Comparison of ENCODE assay signal across 1 cellular context in the genomic region with DNA sequence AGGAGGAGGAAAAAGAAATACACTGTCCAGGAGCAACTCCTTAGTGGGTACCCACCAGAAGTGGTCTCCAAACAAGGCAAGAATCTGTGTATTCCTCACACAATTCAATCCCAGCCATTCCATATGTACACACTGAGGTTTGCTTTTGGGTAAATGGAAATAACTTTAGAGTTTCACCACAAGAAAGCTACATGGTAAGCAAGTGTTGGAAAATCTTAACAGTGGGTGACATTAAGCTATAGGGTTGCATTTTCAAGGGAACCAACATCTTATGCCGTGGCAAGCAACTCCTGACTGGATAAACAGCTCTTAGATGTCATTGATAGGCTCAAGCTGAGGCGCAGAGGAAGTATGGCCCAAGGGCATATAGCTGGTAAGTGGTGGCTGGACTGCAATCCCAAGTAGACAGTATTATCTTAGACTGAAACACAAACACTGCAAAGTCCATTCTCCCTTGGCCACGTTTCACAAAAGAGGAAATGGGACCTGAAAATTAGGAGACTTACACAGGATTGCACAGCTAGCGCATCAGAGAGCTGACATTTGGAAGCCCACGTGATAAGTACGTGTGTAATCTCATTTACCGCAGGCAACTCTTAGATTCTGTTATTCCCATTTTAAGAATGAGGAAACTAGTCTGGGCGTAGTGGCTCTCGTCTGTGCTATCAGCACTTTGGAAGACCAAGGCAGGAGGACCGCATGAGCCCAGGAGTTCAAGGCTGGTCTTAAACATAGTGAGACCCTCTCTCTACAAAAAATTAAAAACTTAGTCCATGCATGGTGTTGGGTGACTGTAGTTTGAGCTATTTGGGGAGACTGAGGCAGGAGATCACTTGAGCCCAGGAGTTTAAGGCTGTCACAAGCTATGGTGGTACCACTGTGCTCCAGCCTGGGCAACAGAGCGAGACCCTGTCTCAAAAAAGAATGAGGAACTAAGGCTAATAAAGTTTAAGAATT.
TF ChIP-seq lines count a peak whose summit lies in the region.

No MANE protein-coding gene starts in this region.

TF ChIP-seq in K562, 482 proteins besides CTCF, POLR2A, EP300 and RAD21 (continues in another document):
- TF ChIP-seq, protein P1, sequence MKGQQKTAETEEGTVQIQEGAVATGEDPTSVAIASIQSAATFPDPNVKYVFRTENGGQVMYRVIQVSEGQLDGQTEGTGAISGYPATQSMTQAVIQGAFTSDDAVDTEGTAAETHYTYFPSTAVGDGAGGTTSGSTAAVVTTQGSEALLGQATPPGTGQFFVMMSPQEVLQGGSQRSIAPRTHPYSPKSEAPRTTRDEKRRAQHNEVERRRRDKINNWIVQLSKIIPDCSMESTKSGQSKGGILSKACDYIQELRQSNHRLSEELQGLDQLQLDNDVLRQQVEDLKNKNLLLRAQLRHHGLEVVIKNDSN (CRISPR knock-in tag; IDR thresholded peaks at IDR 0.05), result peak; percentile 96
- TF ChIP-seq, protein P2, sequence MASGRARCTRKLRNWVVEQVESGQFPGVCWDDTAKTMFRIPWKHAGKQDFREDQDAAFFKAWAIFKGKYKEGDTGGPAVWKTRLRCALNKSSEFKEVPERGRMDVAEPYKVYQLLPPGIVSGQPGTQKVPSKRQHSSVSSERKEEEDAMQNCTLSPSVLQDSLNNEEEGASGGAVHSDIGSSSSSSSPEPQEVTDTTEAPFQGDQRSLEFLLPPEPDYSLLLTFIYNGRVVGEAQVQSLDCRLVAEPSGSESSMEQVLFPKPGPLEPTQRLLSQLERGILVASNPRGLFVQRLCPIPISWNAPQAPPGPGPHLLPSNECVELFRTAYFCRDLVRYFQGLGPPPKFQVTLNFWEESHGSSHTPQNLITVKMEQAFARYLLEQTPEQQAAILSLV (tag; IDR thresholded peaks at IDR 0.05), result peak; percentile 29; the same call in 1 of the 2 replicates
- TF ChIP-seq YY1 (IDR thresholded peaks at IDR 0.05; ENCODE audit: borderline replicate concordance in 1 of 3, control insufficient read depth in 1 of 3, extremely low read depth in 1 of 3, insufficient read depth in 3 of 3, insufficient read length in 1 of 3, insufficient replicate concordance in 2 of 3, low read depth in 1 of 3, low read length in 2 of 3) (peak in 1 of 3 experiments; percentile 54), PHB (CRISPR knock-in tag; IDR thresholded peaks at IDR 0.05) (no peak), GTF2F1 (IDR thresholded peaks at IDR 0.05; ENCODE audit: low read depth, low read length) (0 out of 2 replicates have a peak, but pooled peaks have one; percentile 49), CBX3 (IDR thresholded peaks at IDR 0.05; ENCODE audit: borderline replicate concordance in 1 of 2, low read length in 2 of 2) (peak in 1 of 2 experiments; percentile 28; a peak in 1 of 3 replicates), SMAD3 (CRISPR knock-in tag; conservative IDR thresholded peaks at IDR 0.05) (no peak; the same call in 1 of the 2 replicates), CBX1 (IDR thresholded peaks at IDR 0.05; ENCODE audit: low read depth) (no peak), TRIM24 (IDR thresholded peaks at IDR 0.05) (peak in 1 of 2 experiments; percentile 47; a peak in 1 of 4 replicates), SMARCA4 (IDR thresholded peaks at IDR 0.05) (peak; percentile 80), KDM5B (IDR thresholded peaks at IDR 0.05; ENCODE audit: insufficient replicate concordance, low read depth, low read length) (no peak), ZNF436 (CRISPR knock-in tag; IDR thresholded peaks at IDR 0.05) (no peak), EWSR1 (IDR thresholded peaks at IDR 0.05; ENCODE audit: borderline replicate concordance, low read depth, partially characterized antibody) (no peak), SIX5 (IDR thresholded peaks at IDR 0.05; ENCODE audit: borderline replicate concordance in 1 of 2, insufficient read depth in 1 of 2, low read depth in 1 of 2, low read length in 2 of 2) (no peak), ESRRA (IDR thresholded peaks at IDR 0.05; ENCODE audit: borderline replicate concordance, low read depth) (peak; percentile 80), NR2C1 (IDR thresholded peaks at IDR 0.05) (no peak), NR2C1 (tag; IDR thresholded peaks at IDR 0.05) (peak; percentile 33; the same call in 1 of the 2 replicates), RFX1 (IDR thresholded peaks at IDR 0.05) (no peak), BACH1 (tag; IDR thresholded peaks at IDR 0.05) (peak; percentile 75; the same call in 1 of the 2 replicates), NR2C2 (CRISPR knock-in tag; IDR thresholded peaks at IDR 0.05) (no peak), NR2C2 (tag; IDR thresholded peaks at IDR 0.05) (peak; percentile 55; the same call in 1 of the 2 replicates), HDAC8 (tag; IDR thresholded peaks at IDR 0.05) (peak; percentile 76; the same call in 1 of the 2 replicates), ELF1 (tag; IDR thresholded peaks at IDR 0.05) (0 out of 2 replicates have a peak, but pooled peaks have one; percentile 20), TBL1XR1 (IDR thresholded peaks at IDR 0.05; ENCODE audit: low read length in 2 of 2) (peak in 1 of 2 experiments; percentile 54; a peak in 1 of 4 replicates), CEBPG (CRISPR knock-in tag; IDR thresholded peaks at IDR 0.05) (peak; percentile 99), CEBPG (tag; conservative IDR thresholded peaks at IDR 0.05 in 1 of 2, IDR thresholded peaks at IDR 0.05 in 1 of 2) (peak; percentile 70 to 97), ZFP30 (CRISPR knock-in tag; IDR thresholded peaks at IDR 0.05; ENCODE audit: borderline replicate concordance) (0 out of 2 replicates have a peak, but pooled peaks have one; percentile 15), KDM1A (IDR thresholded peaks at IDR 0.05) (peak in 1 of 2 experiments; percentile 8; a peak in 1 of 4 replicates), CTBP1 (IDR thresholded peaks at IDR 0.05; ENCODE audit: borderline replicate concordance) (peak; percentile 89), HDAC3 (IDR thresholded peaks at IDR 0.05; ENCODE audit: borderline replicate concordance, partially characterized antibody) (peak; percentile 7), RCOR1 (IDR thresholded peaks at IDR 0.05; ENCODE audit: borderline replicate concordance in 1 of 2, low read depth in 2 of 2, low read length in 2 of 2) (peak in 1 of 2 experiments; percentile 63; a peak in 2 of 4 replicates), ZNF696 (CRISPR knock-in tag; conservative IDR thresholded peaks at IDR 0.05) (no peak), ZNF175 (CRISPR knock-in tag; IDR thresholded peaks at IDR 0.05; ENCODE audit: low read depth) (peak; percentile 79), NRF1 (conservative IDR thresholded peaks at IDR 0.05 in 1 of 2, IDR thresholded peaks at IDR 0.05 in 1 of 2) (peak; percentile 81 to 85), FOXA3 (CRISPR knock-in tag; conservative IDR thresholded peaks at IDR 0.05 in 1 of 2, IDR thresholded peaks at IDR 0.05 in 1 of 2) (peak in 1 of 2 experiments; percentile 24; a peak in 1 of 4 replicates), TCF3 (CRISPR knock-in tag; IDR thresholded peaks at IDR 0.05) (peak; percentile 53; the same call in 1 of the 2 replicates), TEAD2 (tag; IDR thresholded peaks at IDR 0.05) (no peak), SOX6 (IDR thresholded peaks at IDR 0.05) (peak; percentile 85; the same call in 1 of the 2 replicates)
- TF ChIP-seq, protein P3, sequence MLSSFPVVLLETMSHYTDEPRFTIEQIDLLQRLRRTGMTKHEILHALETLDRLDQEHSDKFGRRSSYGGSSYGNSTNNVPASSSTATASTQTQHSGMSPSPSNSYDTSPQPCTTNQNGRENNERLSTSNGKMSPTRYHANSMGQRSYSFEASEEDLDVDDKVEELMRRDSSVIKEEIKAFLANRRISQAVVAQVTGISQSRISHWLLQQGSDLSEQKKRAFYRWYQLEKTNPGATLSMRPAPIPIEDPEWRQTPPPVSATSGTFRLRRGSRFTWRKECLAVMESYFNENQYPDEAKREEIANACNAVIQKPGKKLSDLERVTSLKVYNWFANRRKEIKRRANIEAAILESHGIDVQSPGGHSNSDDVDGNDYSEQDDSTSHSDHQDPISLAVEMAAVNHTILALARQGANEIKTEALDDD (IDR thresholded peaks at IDR 0.05), result peak; percentile 78
- TF ChIP-seq, protein P4, sequence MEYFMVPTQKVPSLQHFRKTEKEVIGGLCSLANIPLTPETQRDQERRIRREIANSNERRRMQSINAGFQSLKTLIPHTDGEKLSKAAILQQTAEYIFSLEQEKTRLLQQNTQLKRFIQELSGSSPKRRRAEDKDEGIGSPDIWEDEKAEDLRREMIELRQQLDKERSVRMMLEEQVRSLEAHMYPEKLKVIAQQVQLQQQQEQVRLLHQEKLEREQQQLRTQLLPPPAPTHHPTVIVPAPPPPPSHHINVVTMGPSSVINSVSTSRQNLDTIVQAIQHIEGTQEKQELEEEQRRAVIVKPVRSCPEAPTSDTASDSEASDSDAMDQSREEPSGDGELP (CRISPR knock-in tag; IDR thresholded peaks at IDR 0.05; ENCODE audit: borderline replicate concordance), result no peak
- TF ChIP-seq, protein P5, sequence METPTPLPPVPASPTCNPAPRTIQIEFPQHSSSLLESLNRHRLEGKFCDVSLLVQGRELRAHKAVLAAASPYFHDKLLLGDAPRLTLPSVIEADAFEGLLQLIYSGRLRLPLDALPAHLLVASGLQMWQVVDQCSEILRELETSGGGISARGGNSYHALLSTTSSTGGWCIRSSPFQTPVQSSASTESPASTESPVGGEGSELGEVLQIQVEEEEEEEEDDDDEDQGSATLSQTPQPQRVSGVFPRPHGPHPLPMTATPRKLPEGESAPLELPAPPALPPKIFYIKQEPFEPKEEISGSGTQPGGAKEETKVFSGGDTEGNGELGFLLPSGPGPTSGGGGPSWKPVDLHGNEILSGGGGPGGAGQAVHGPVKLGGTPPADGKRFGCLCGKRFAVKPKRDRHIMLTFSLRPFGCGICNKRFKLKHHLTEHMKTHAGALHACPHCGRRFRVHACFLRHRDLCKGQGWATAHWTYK (CRISPR knock-in tag; IDR thresholded peaks at IDR 0.05), result peak; percentile 39; the same call in 1 of the 2 replicates
- TF ChIP-seq, protein P6, sequence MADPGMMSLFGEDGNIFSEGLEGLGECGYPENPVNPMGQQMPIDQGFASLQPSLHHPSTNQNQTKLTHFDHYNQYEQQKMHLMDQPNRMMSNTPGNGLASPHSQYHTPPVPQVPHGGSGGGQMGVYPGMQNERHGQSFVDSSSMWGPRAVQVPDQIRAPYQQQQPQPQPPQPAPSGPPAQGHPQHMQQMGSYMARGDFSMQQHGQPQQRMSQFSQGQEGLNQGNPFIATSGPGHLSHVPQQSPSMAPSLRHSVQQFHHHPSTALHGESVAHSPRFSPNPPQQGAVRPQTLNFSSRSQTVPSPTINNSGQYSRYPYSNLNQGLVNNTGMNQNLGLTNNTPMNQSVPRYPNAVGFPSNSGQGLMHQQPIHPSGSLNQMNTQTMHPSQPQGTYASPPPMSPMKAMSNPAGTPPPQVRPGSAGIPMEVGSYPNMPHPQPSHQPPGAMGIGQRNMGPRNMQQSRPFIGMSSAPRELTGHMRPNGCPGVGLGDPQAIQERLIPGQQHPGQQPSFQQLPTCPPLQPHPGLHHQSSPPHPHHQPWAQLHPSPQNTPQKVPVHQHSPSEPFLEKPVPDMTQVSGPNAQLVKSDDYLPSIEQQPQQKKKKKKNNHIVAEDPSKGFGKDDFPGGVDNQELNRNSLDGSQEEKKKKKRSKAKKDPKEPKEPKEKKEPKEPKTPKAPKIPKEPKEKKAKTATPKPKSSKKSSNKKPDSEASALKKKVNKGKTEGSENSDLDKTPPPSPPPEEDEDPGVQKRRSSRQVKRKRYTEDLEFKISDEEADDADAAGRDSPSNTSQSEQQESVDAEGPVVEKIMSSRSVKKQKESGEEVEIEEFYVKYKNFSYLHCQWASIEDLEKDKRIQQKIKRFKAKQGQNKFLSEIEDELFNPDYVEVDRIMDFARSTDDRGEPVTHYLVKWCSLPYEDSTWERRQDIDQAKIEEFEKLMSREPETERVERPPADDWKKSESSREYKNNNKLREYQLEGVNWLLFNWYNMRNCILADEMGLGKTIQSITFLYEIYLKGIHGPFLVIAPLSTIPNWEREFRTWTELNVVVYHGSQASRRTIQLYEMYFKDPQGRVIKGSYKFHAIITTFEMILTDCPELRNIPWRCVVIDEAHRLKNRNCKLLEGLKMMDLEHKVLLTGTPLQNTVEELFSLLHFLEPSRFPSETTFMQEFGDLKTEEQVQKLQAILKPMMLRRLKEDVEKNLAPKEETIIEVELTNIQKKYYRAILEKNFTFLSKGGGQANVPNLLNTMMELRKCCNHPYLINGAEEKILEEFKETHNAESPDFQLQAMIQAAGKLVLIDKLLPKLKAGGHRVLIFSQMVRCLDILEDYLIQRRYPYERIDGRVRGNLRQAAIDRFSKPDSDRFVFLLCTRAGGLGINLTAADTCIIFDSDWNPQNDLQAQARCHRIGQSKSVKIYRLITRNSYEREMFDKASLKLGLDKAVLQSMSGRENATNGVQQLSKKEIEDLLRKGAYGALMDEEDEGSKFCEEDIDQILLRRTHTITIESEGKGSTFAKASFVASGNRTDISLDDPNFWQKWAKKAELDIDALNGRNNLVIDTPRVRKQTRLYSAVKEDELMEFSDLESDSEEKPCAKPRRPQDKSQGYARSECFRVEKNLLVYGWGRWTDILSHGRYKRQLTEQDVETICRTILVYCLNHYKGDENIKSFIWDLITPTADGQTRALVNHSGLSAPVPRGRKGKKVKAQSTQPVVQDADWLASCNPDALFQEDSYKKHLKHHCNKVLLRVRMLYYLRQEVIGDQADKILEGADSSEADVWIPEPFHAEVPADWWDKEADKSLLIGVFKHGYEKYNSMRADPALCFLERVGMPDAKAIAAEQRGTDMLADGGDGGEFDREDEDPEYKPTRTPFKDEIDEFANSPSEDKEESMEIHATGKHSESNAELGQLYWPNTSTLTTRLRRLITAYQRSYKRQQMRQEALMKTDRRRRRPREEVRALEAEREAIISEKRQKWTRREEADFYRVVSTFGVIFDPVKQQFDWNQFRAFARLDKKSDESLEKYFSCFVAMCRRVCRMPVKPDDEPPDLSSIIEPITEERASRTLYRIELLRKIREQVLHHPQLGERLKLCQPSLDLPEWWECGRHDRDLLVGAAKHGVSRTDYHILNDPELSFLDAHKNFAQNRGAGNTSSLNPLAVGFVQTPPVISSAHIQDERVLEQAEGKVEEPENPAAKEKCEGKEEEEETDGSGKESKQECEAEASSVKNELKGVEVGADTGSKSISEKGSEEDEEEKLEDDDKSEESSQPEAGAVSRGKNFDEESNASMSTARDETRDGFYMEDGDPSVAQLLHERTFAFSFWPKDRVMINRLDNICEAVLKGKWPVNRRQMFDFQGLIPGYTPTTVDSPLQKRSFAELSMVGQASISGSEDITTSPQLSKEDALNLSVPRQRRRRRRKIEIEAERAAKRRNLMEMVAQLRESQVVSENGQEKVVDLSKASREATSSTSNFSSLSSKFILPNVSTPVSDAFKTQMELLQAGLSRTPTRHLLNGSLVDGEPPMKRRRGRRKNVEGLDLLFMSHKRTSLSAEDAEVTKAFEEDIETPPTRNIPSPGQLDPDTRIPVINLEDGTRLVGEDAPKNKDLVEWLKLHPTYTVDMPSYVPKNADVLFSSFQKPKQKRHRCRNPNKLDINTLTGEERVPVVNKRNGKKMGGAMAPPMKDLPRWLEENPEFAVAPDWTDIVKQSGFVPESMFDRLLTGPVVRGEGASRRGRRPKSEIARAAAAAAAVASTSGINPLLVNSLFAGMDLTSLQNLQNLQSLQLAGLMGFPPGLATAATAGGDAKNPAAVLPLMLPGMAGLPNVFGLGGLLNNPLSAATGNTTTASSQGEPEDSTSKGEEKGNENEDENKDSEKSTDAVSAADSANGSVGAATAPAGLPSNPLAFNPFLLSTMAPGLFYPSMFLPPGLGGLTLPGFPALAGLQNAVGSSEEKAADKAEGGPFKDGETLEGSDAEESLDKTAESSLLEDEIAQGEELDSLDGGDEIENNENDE (IDR thresholded peaks at IDR 0.05; ENCODE audit: low read depth, low read length), result no peak
